In genomic region chr19:44756089-44756562, GRCh38 we compare ENCODE assay signal across 13 cellular contexts. TPM values are rescaled to one million over a fixed set of nuclear protein-coding genes. Genes with fewer than 3 reads are reported as not detected.
DNase-seq lines count a peak whose midpoint lies in the region; ATAC-seq, FAIRE-seq and TF ChIP-seq lines count a peak whose summit lies in the region.
"Had no signal": no experiment of that assay in that cellular context is flagged by ENCODE, and none has a peak within 500 bp of the region (broad histone marks: within the 10 kb centered on the region; RNA-seq: fewer than 3 reads in every experiment).

No MANE protein-coding gene starts in this region.

- peak overlapping the region in 1 of 2 experiments; percentile 4 for H3K4ac ChIP-seq in mesenchymal stem cell (ENCODE audit: low read depth in 1 of 2, low read length in 2 of 2)

- peak overlapping the region; percentile 35 for H4K8ac ChIP-seq in mesenchymal stem cell (ENCODE audit: low read length)

- no peaks in the 10 kb centered on the region for H3K9me3 Mint-ChIP-seq in activated naive CD4-positive, alpha-beta T cell treated with anti-CD3 and anti-CD28 coated beads for 36 hours
- H3K9me3 Mint-ChIP-seq in activated naive CD8-positive, alpha-beta T cell treated with anti-CD3 and anti-CD28 coated beads for 36 hours, result no peaks in the 10 kb centered on the region

- ATAC-seq in thoracic aorta (ENCODE audit: insufficient number of reproducible peaks, low FRiP score, low read depth), result no peak
- no peak for ATAC-seq in GM19463 (IDR thresholded peaks at IDR 0.05; ENCODE audit: unreplicated experiment)

- H3K27me3 ChIP-seq in mesenchymal stem cell (ENCODE audit: control insufficient read depth in 1 of 2, insufficient read depth in 1 of 2, low read length in 2 of 2) (no peaks in the 10 kb centered on the region), thoracic aorta (replicated peaks; ENCODE audit: insufficient read depth) (no peaks in the 10 kb centered on the region)

- H3K36me3 ChIP-seq in mesenchymal stem cell (ENCODE audit: control insufficient read depth in 1 of 2, insufficient read depth in 2 of 2, low read depth in 1 of 2, low read length in 2 of 2) (peaks cover 39 to 69% of the 10 kb centered on the region in 2 experiments), thoracic aorta (peaks cover 14% of the 10 kb centered on the region)

- no peak overlapping the region for H3K4me3 Mint-ChIP-seq in activated naive CD4-positive, alpha-beta T cell treated with anti-CD3 and anti-CD28 coated beads for 36 hours
- no peak overlapping the region for H3K4me3 Mint-ChIP-seq in activated naive CD8-positive, alpha-beta T cell treated with anti-CD3 and anti-CD28 coated beads for 36 hours

- no peak for DNase-seq in activated naive CD4-positive, alpha-beta T cell treated with anti-CD3 and anti-CD28 coated beads for 36 hours
- DNase-seq in activated naive CD4-positive, alpha-beta T cell treated with anti-CD3 and anti-CD28 coated beads, Interleukin-2, amount 50 U/mL, for 16 hours, result no peak
- no peak for DNase-seq in activated naive CD8-positive, alpha-beta T cell treated with anti-CD3 and anti-CD28 coated beads for 36 hours
- DNase-seq in mesenchymal stem cell, result no peak
- DNase-seq in thoracic aorta (ENCODE audit: low spot score), result no peak
- no peak for DNase-seq in NCI-H2227 treated with DMSO at 0.1 percent for 48 hours (lab: John Stamatoyannopoulos, UW)
- no peak for DNase-seq in RCC 7860 (ENCODE audit: low spot score)
- DNase-seq: NCI-H1436 treated with DMSO at 0.1 percent for 48 hours had no signal

- H3K36me3 Mint-ChIP-seq in activated naive CD4-positive, alpha-beta T cell treated with anti-CD3 and anti-CD28 coated beads for 36 hours (ENCODE audit: low read depth), result peaks cover 81% of the 10 kb centered on the region
- peaks cover 43% of the 10 kb centered on the region for H3K36me3 Mint-ChIP-seq in activated naive CD8-positive, alpha-beta T cell treated with anti-CD3 and anti-CD28 coated beads for 36 hours

- no peak overlapping the region for H2AK5ac ChIP-seq in mesenchymal stem cell (ENCODE audit: low read length, severe bottlenecking)

- H3K4me1 Mint-ChIP-seq in activated naive CD4-positive, alpha-beta T cell treated with anti-CD3 and anti-CD28 coated beads for 36 hours (ENCODE audit: low read depth), result peaks cover 62% of the 10 kb centered on the region
- peaks cover 54% of the 10 kb centered on the region for H3K4me1 Mint-ChIP-seq in activated naive CD8-positive, alpha-beta T cell treated with anti-CD3 and anti-CD28 coated beads for 36 hours

- no peak for FAIRE-seq in RCC 7860 (lab: Jason Lieb, UNC)
- FAIRE-seq: colon had no signal

- peak overlapping the region; percentile 97 for H3K27ac Mint-ChIP-seq in activated naive CD4-positive, alpha-beta T cell treated with anti-CD3 and anti-CD28 coated beads for 36 hours
- peak overlapping the region; percentile 69 for H3K27ac Mint-ChIP-seq in activated naive CD8-positive, alpha-beta T cell treated with anti-CD3 and anti-CD28 coated beads for 36 hours

- no peak for TF ChIP-seq CTCF in thoracic aorta (IDR thresholded peaks at IDR 0.05)

- H3K9ac ChIP-seq in mesenchymal stem cell (ENCODE audit: low read length), result peak overlapping the region; percentile 6

- intact Hi-C loops in activated naive CD4-positive, alpha-beta T cell treated with anti-CD3 and anti-CD28 coated beads for 36 hours (cut with micrococcal nuclease), result no loop called here

- H3K18ac ChIP-seq in mesenchymal stem cell (ENCODE audit: low read depth in 1 of 2, low read length in 2 of 2), result peak overlapping the region in 1 of 2 experiments; percentile 64

- no peaks in the 10 kb centered on the region for H3K9me3 ChIP-seq in mesenchymal stem cell (ENCODE audit: control insufficient read depth, low read length)
- H3K9me3 ChIP-seq in thoracic aorta, result no peaks in the 10 kb centered on the region

- peak overlapping the region in 1 of 2 experiments; percentile 92 for H2BK12ac ChIP-seq in mesenchymal stem cell (ENCODE audit: low read length in 2 of 2)

- CTCF ChIA-PET in activated naive CD4-positive, alpha-beta T cell treated with anti-CD3 and anti-CD28 coated beads for 36 hours (lab: Charles Lee), result interaction anchor here (1.0 to 1.3 kb wide), 4 partner anchors 9 to 33 kb away, joined by 3 to 10 read pairs (median 6); no protein-coding TSS in a partner anchor

- peaks cover 2% of the 10 kb centered on the region for H3K79me1 ChIP-seq in mesenchymal stem cell (replicated peaks; ENCODE audit: low read length, poor library complexity, severe bottlenecking)

- peak overlapping the region; percentile 15 for H4K91ac ChIP-seq in mesenchymal stem cell (ENCODE audit: low read length)

- WGBS in mesenchymal stem cell, result 85% methylated on average over 7 of the region's 7 CpGs

- no peak overlapping the region for H2AFZ ChIP-seq in mesenchymal stem cell (ENCODE audit: low read depth, low read length)

- peak overlapping the region in 1 of 2 experiments; percentile 13 for H3K14ac ChIP-seq in mesenchymal stem cell (ENCODE audit: low read length in 2 of 2)

- no peak overlapping the region for H3K23ac ChIP-seq in mesenchymal stem cell (ENCODE audit: low read length in 2 of 2)

- H3K4me3 ChIP-seq in mesenchymal stem cell (ENCODE audit: insufficient read depth in 1 of 2, low read depth in 1 of 2, low read length in 2 of 2), result peak overlapping the region in 1 of 2 experiments; percentile 7
- H3K4me3 ChIP-seq in thoracic aorta, result no peak overlapping the region
- H3K4me3 ChIP-seq: smooth muscle cell had no signal

- H3K4me1 ChIP-seq in mesenchymal stem cell (ENCODE audit: control insufficient read depth, insufficient read depth, low read depth, low read length) (peaks cover 63% of the 10 kb centered on the region), thoracic aorta (ENCODE audit: control insufficient read depth in 1 of 2, low read depth in 2 of 2) (peaks cover 47 to 69% of the 10 kb centered on the region in 2 donors)

- no peak overlapping the region for H3K27ac ChIP-seq in mesenchymal stem cell (ENCODE audit: low read length, poor library complexity, severe bottlenecking)
- peak overlapping the region; percentile 76 to 92 for H3K27ac ChIP-seq in thoracic aorta

- H2BK5ac ChIP-seq in mesenchymal stem cell (ENCODE audit: low read depth, low read length, poor library complexity, severe bottlenecking), result no peak overlapping the region

- H3K4me2 ChIP-seq in mesenchymal stem cell (ENCODE audit: low read length, poor library complexity, severe bottlenecking), result no peak overlapping the region

- no peaks in the 10 kb centered on the region for H3K27me3 Mint-ChIP-seq in activated naive CD4-positive, alpha-beta T cell treated with anti-CD3 and anti-CD28 coated beads for 36 hours (ENCODE audit: low read depth)
- peaks cover 3% of the 10 kb centered on the region for H3K27me3 Mint-ChIP-seq in activated naive CD8-positive, alpha-beta T cell treated with anti-CD3 and anti-CD28 coated beads for 36 hours

- peak overlapping the region; percentile 50 for H2BK120ac ChIP-seq in mesenchymal stem cell (ENCODE audit: low read depth, low read length)

- H2BK15ac ChIP-seq in mesenchymal stem cell (ENCODE audit: low read depth, poor library complexity, severe bottlenecking), result peak overlapping the region; percentile 87

RNA-seq across cellular contexts. Expression of gene BCL3, which starts 7.6 kb away (rescaled TPM):
- 100 to 1,000 TPM in 1 of 2 experiments, 10 to 100 TPM in 1; 92.5 to 104 TPM for total RNA-seq in activated naive CD4-positive, alpha-beta T cell treated with anti-CD3 and anti-CD28 coated beads for 36 hours
- 10 to 100 TPM; 19.0 to 23.8 TPM for total RNA-seq in activated naive CD8-positive, alpha-beta T cell treated with anti-CD3 and anti-CD28 coated beads for 36 hours
- polyA plus RNA-seq in mesenchymal stem cell (2013, experiment 1 of 2), result 48.8 TPM
- polyA plus RNA-seq in mesenchymal stem cell (2013, experiment 2 of 2), result 47.7 TPM
- 10 to 100 TPM; 43.1 to 77.9 TPM for total RNA-seq in thoracic aorta

RNA-seq across cellular contexts. Expression of gene CBLC, which starts 21.6 kb away (rescaled TPM):
- total RNA-seq in activated naive CD4-positive, alpha-beta T cell treated with anti-CD3 and anti-CD28 coated beads for 36 hours, result not detected
- total RNA-seq in activated naive CD8-positive, alpha-beta T cell treated with anti-CD3 and anti-CD28 coated beads for 36 hours, result not detected
- polyA plus RNA-seq in mesenchymal stem cell (2013, experiment 1 of 2), result not detected
- not detected for polyA plus RNA-seq in mesenchymal stem cell (2013, experiment 2 of 2)
- total RNA-seq in thoracic aorta, result under 1 TPM in 1 of 2 donors, not detected in 1; 0.42 TPM
- total RNA-seq: mesenteric fat pad had no signal

RNA-seq across cellular contexts. Expression of gene BCAM, which starts 52.8 kb away (rescaled TPM):
- total RNA-seq in activated naive CD4-positive, alpha-beta T cell treated with anti-CD3 and anti-CD28 coated beads for 36 hours, result not detected
- total RNA-seq in activated naive CD8-positive, alpha-beta T cell treated with anti-CD3 and anti-CD28 coated beads for 36 hours, result not detected
- polyA plus RNA-seq in mesenchymal stem cell (2013, experiment 1 of 2), result 19.9 TPM
- 20.0 TPM for polyA plus RNA-seq in mesenchymal stem cell (2013, experiment 2 of 2)
- total RNA-seq in thoracic aorta, result 100 to 1,000 TPM in 1 of 2 donors, 10 to 100 TPM in 1; 77.7 to 178 TPM

RNA-seq across cellular contexts. Expression of gene CEACAM16, which starts 57.2 kb away (rescaled TPM):
- not detected for total RNA-seq in activated naive CD4-positive, alpha-beta T cell treated with anti-CD3 and anti-CD28 coated beads for 36 hours
- total RNA-seq in activated naive CD8-positive, alpha-beta T cell treated with anti-CD3 and anti-CD28 coated beads for 36 hours, result not detected
- not detected for polyA plus RNA-seq in mesenchymal stem cell (2013, experiment 1 of 2)
- polyA plus RNA-seq in mesenchymal stem cell (2013, experiment 2 of 2), result not detected
- total RNA-seq in thoracic aorta, result not detected
- total RNA-seq: HT-29, mesenteric fat pad, smooth muscle cell had no signal
- polyA plus RNA-seq: smooth muscle cell had no signal

Comparison
In these comparisons a context has a peak if more than half of its experiments do, and no peak if none do; other contexts are left out.
1. RNA of gene BCAM, which starts 52.8 kb away (total RNA-seq): 77.7 to 178 TPM in thoracic aorta; not detected in activated naive CD4-positive, alpha-beta T cell treated with anti-CD3 and anti-CD28 coated beads for 36 hours and not detected in activated naive CD8-positive, alpha-beta T cell treated with anti-CD3 and anti-CD28 coated beads for 36 hours; every median in the first group is over 10 times any median in the second.